ENCODE assay signal across 12 cellular contexts in genomic region chr10:77390481-77390891, GRCh38.
A peak's percentile ranks its signal among the peaks of the same experiment; 100 is the strongest.
DNase-seq lines count a peak whose midpoint lies in the region; ATAC-seq and TF ChIP-seq lines count a peak whose summit lies in the region.
"Had no signal": no experiment of that assay in that cellular context is flagged by ENCODE, and none has a peak within 500 bp of the region (broad histone marks: within the 10 kb centered on the region; RNA-seq: fewer than 3 reads in every experiment).

No MANE protein-coding gene starts in this region.

- H3K27ac ChIP-seq in right atrium auricular region: peak overlapping the region in 1 of 2 donors; percentile 27
- H3K27ac ChIP-seq in mesenchymal stem cell (ENCODE audit: low read length, poor library complexity, severe bottlenecking): no peak overlapping the region
- peak overlapping the region; percentile 71 for H3K27ac ChIP-seq in vagina

- H2AK5ac ChIP-seq in mesenchymal stem cell (ENCODE audit: low read length, severe bottlenecking): peak overlapping the region; percentile 65

- H3K4me3 ChIP-seq in right atrium auricular region (no peak overlapping the region), mesenchymal stem cell (ENCODE audit: insufficient read depth in 1 of 2, low read depth in 1 of 2, low read length in 2 of 2) (no peak overlapping the region), vagina (no peak overlapping the region)
- H3K4me3 ChIP-seq: tibial nerve had no signal

- no peak for DNase-seq in Right ventricle myocardium inferior (ENCODE audit: missing footprints)
- no peak for DNase-seq in right atrium auricular region (ENCODE audit: low spot score)
- peak; percentile 18 for DNase-seq in dermis blood vessel endothelial cell
- DNase-seq in mesenchymal stem cell: peak; percentile 53
- DNase-seq in vagina (ENCODE audit: extremely low spot score in 2 of 2): no peak
- no peak for DNase-seq in activated gamma-delta T cell treated with Interleukin-2 at 50 U/mL for 16 hours
- no peak for DNase-seq in mucosa of gallbladder (ENCODE audit: low spot score)
- no peak for DNase-seq in NCI-H2171 (lab: John Stamatoyannopoulos, UW)
- DNase-seq: activated naive CD8-positive, alpha-beta T cell treated with anti-CD3 and anti-CD28 coated beads, Interleukin-2, amount 10 ng/mL, durations not matched to agents 7 days and 5 days; KG1; NCI-H2081 treated with DMSO at 0.1 percent for 48 hours had no signal

- H3K79me1 ChIP-seq in mesenchymal stem cell (replicated peaks; ENCODE audit: low read length, poor library complexity, severe bottlenecking): peaks cover 13% of the 10 kb centered on the region

- H4K8ac ChIP-seq in mesenchymal stem cell (ENCODE audit: low read length): no peak overlapping the region

- peak overlapping the region in 1 of 2 experiments; percentile 11 for H3K4ac ChIP-seq in mesenchymal stem cell (ENCODE audit: low read depth in 1 of 2, low read length in 2 of 2)

- H3K14ac ChIP-seq in mesenchymal stem cell (ENCODE audit: low read length in 2 of 2): no peak overlapping the region

- peak; percentile 53 for ATAC-seq in Right ventricle myocardium inferior

- H2AFZ ChIP-seq in mesenchymal stem cell (ENCODE audit: low read depth, low read length): no peak overlapping the region

- WGBS in mesenchymal stem cell: 72% methylated on average over 2 of the region's 2 CpGs

- no peak overlapping the region for H2BK15ac ChIP-seq in mesenchymal stem cell (ENCODE audit: low read depth, poor library complexity, severe bottlenecking)

- H3K4me1 ChIP-seq in right atrium auricular region (peaks cover 0 to 24% of the 10 kb centered on the region in 2 donors), mesenchymal stem cell (ENCODE audit: control insufficient read depth, insufficient read depth, low read depth, low read length) (peaks cover 28% of the 10 kb centered on the region), vagina (peaks cover 49% of the 10 kb centered on the region)

- H3K18ac ChIP-seq in mesenchymal stem cell (ENCODE audit: low read depth in 1 of 2, low read length in 2 of 2): peak overlapping the region; percentile 23 to 28

- no peak overlapping the region for H3K4me2 ChIP-seq in mesenchymal stem cell (ENCODE audit: low read length, poor library complexity, severe bottlenecking)

- no peak overlapping the region for H3K23ac ChIP-seq in mesenchymal stem cell (ENCODE audit: low read length in 2 of 2)

- TF ChIP-seq POLR2A in vagina (IDR thresholded peaks at IDR 0.05): no peak

- H2BK12ac ChIP-seq in mesenchymal stem cell (ENCODE audit: low read length in 2 of 2): peak overlapping the region in 1 of 2 experiments; percentile 91

- no peaks in the 10 kb centered on the region for H3K27me3 ChIP-seq in right atrium auricular region
- no peaks in the 10 kb centered on the region for H3K27me3 ChIP-seq in mesenchymal stem cell (ENCODE audit: control insufficient read depth in 1 of 2, insufficient read depth in 1 of 2, low read length in 2 of 2)
- H3K27me3 ChIP-seq in vagina: no peaks in the 10 kb centered on the region
- H3K27me3 ChIP-seq: tibial nerve had no signal

- peak overlapping the region; percentile 75 for H3K9ac ChIP-seq in mesenchymal stem cell (ENCODE audit: low read length)

- no peak for TF ChIP-seq CTCF in right atrium auricular region (IDR thresholded peaks at IDR 0.05)
- no peak for TF ChIP-seq CTCF in vagina (IDR thresholded peaks at IDR 0.05)

- intact Hi-C loops in Right ventricle myocardium inferior (cut with DNase I): loop anchor here (10.0 kb wide), 1 partner anchor 216 kb away; no protein-coding TSS in a partner anchor
- intact Hi-C loops in vagina (cut with DNase I): loop anchor here (2.0 to 10.0 kb wide), 2 partner anchors 216 to 250 kb away; no protein-coding TSS in a partner anchor

- H3K9me3 ChIP-seq in right atrium auricular region (no peaks in the 10 kb centered on the region), mesenchymal stem cell (ENCODE audit: control insufficient read depth, low read length) (no peaks in the 10 kb centered on the region), vagina (no peaks in the 10 kb centered on the region)
- H3K9me3 ChIP-seq: tibial nerve had no signal

- no peak overlapping the region for H4K91ac ChIP-seq in mesenchymal stem cell (ENCODE audit: low read length)

- peak overlapping the region; percentile 4 for H2BK120ac ChIP-seq in mesenchymal stem cell (ENCODE audit: low read depth, low read length)

- no peak overlapping the region for H2BK5ac ChIP-seq in mesenchymal stem cell (ENCODE audit: low read depth, low read length, poor library complexity, severe bottlenecking)

- no peaks in the 10 kb centered on the region for H3K36me3 ChIP-seq in right atrium auricular region
- H3K36me3 ChIP-seq in mesenchymal stem cell (ENCODE audit: control insufficient read depth in 1 of 2, insufficient read depth in 2 of 2, low read depth in 1 of 2, low read length in 2 of 2): no peaks in the 10 kb centered on the region
- H3K36me3 ChIP-seq in vagina: no peaks in the 10 kb centered on the region
- H3K36me3 ChIP-seq: tibial nerve had no signal

Comparison
In these comparisons a context has a peak if more than half of its experiments do, and no peak if none do; other contexts are left out.
1. DNase-seq: peak in dermis blood vessel endothelial cell (single experiment) and mesenchymal stem cell (single experiment); none in Right ventricle myocardium inferior (single experiment), right atrium auricular region (single experiment), vagina (0 of 2), activated gamma-delta T cell treated with Interleukin-2 at 50 U/mL for 16 hours (single experiment), mucosa of gallbladder (single experiment) and NCI-H2171 (single experiment).